ENCODE assay signal across 10 cellular contexts in the genomic region with DNA sequence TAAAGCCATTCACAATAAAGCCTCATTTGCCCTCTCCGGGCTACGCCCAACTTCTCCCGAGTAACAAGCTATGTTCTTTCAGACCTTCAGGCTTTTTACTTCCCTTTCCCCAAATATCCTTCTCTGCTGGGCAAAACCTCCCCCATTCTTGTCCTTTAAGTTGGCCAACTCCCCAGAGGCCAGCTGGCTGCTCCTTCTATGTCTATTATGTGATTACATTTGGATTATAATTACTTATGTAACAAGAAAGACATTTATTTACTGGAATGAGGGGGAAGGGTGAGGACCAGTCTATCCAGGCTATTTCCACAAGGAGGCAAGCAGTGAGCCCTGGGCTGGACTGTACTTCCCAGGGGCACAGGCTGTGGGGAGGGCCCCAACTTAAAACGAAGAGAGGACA.
DNase-seq lines count a peak whose midpoint lies in the region; ATAC-seq and TF ChIP-seq lines count a peak whose summit lies in the region.
"Had no signal": no experiment of that assay in that cellular context is flagged by ENCODE, and none has a peak within 500 bp of the region (broad histone marks: within the 10 kb centered on the region; RNA-seq: fewer than 3 reads in every experiment).

No MANE protein-coding gene starts in this region.

- TF ChIP-seq CTCF in fibroblast of villous mesenchyme (IDR thresholded peaks at IDR 0.05; ENCODE audit: insufficient read depth, low read depth, low read length) (no peak), sigmoid colon (IDR thresholded peaks at IDR 0.05) (no peak)

- no peak for TF ChIP-seq POLR2A in sigmoid colon (IDR thresholded peaks at IDR 0.05)

- no peaks in the 10 kb centered on the region for H3K9me3 ChIP-seq in sigmoid colon

- H3K27ac ChIP-seq in sigmoid colon = peak overlapping the region; percentile 10 to 66 (median 51)
- H3K27ac ChIP-seq: 22Rv1 had no signal

- intact Hi-C loops in sigmoid colon (cut with DNase I) = loop anchor here (5.0 to 10.0 kb wide), 2 partner anchors 35 to 88 kb away; a partner anchor contains a TSS

- ATAC-seq in HG02885 (IDR thresholded peaks at IDR 0.05; ENCODE audit: poor library complexity, unreplicated experiment) = no peak
- ATAC-seq in HG02623 (IDR thresholded peaks at IDR 0.05; ENCODE audit: unreplicated experiment) = no peak

- DNase-seq in DMS 273 (lab: John Stamatoyannopoulos, UW; ENCODE audit: unreplicated experiment) = peak; percentile 65
- DNase-seq in DMS 273 treated with DMSO at 0.1 percent for 48 hours (lab: John Stamatoyannopoulos, UW) = no peak
- peak; percentile 94 for DNase-seq in NCI-H69 (lab: John Stamatoyannopoulos, UW)
- peak; percentile 17 for DNase-seq in fibroblast of villous mesenchyme (ENCODE audit: low read depth)
- no peak for DNase-seq in sigmoid colon
- no peak for DNase-seq in SHP77 (lab: John Stamatoyannopoulos, UW)
- DNase-seq: NK-92 treated with Interleukin-12 subunit alpha and Interleukin-12 subunit beta, amount 100 ng/mL, for 24 hours had no signal

- H3K36me3 ChIP-seq in sigmoid colon = no peaks in the 10 kb centered on the region

- H3K27me3 ChIP-seq in sigmoid colon = no peaks in the 10 kb centered on the region

- TF ChIP-seq EP300 in sigmoid colon (IDR thresholded peaks at IDR 0.05) = no peak

- 5 to 45% methylated on average over 4 of the region's 4 CpGs for WGBS in sigmoid colon, 2 donors

- H3K4me1 ChIP-seq in sigmoid colon = peaks cover 0 to 80% (median 62%) of the 10 kb centered on the region in 4 donors

- no peak overlapping the region for H3K4me3 ChIP-seq in fibroblast of villous mesenchyme (ENCODE audit: low read depth, low read length)
- H3K4me3 ChIP-seq in sigmoid colon = no peak overlapping the region

Comparison
In these comparisons a context has a peak if more than half of its experiments do, and no peak if none do; other contexts are left out.
1. DNase-seq: peak in DMS 273 (single experiment), NCI-H69 (single experiment) and fibroblast of villous mesenchyme (single experiment); none in DMS 273 treated with DMSO at 0.1 percent for 48 hours (single experiment), sigmoid colon (single experiment) and SHP77 (0 of 2).